ENCODE assay signal across 1 cellular context in genomic region chr4:176319704-176320339, GRCh38.
A peak's percentile ranks its signal among the peaks of the same experiment; 100 is the strongest.
TF ChIP-seq lines count a peak whose summit lies in the region.

Gene SPCS3, plus strand, starts transcription at chr4:176319966. Its CDS starts 111 bp downstream, at chr4:176320077.

TF ChIP-seq in HepG2, 621 proteins besides CTCF, POLR2A, EP300 and RAD21 (continued from another document and continues in another):
- TF ChIP-seq ZNF672 (CRISPR knock-in tag; IDR thresholded peaks at IDR 0.05) (no peak), ZNF740 (CRISPR knock-in tag; IDR thresholded peaks at IDR 0.05) (no peak), ZNF749 (CRISPR knock-in tag; IDR thresholded peaks at IDR 0.05; ENCODE audit: borderline replicate concordance) (no peak), JDP2 (CRISPR knock-in tag; IDR thresholded peaks at IDR 0.05; ENCODE audit: borderline replicate concordance) (no peak), ZNF3 (CRISPR knock-in tag; IDR thresholded peaks at IDR 0.05) (no peak), ZNF562 (CRISPR knock-in tag; IDR thresholded peaks at IDR 0.05; ENCODE audit: borderline replicate concordance) (no peak), ELF3 (CRISPR knock-in tag; IDR thresholded peaks at IDR 0.05) (peak; percentile 63; the same call in 1 of the 2 replicates), ZKSCAN5 (CRISPR knock-in tag; IDR thresholded peaks at IDR 0.05) (no peak), KDM5B (CRISPR knock-in tag; IDR thresholded peaks at IDR 0.05; ENCODE audit: borderline replicate concordance) (peak; percentile 22; the same call in 1 of the 2 replicates), ZNF674 (CRISPR knock-in tag; IDR thresholded peaks at IDR 0.05; ENCODE audit: low read depth) (no peak), ZNF503 (CRISPR knock-in tag; IDR thresholded peaks at IDR 0.05) (no peak), ZNF7 (CRISPR knock-in tag; IDR thresholded peaks at IDR 0.05) (no peak), AGO2 (optimal IDR thresholded peaks at IDR 0.05; ENCODE audit: low read depth, low read length) (peak; percentile 77), ZNF296 (CRISPR knock-in tag; conservative IDR thresholded peaks at IDR 0.05) (no peak), ZBTB2 (CRISPR knock-in tag; IDR thresholded peaks at IDR 0.05; ENCODE audit: low read depth) (peak; percentile 71), PHF21A (CRISPR knock-in tag; IDR thresholded peaks at IDR 0.05) (peak; percentile 42; the same call in 1 of the 2 replicates), PLRG1 (conservative IDR thresholded peaks at IDR 0.05) (no peak), ZNF605 (CRISPR knock-in tag; IDR thresholded peaks at IDR 0.05) (no peak), TARDBP (CRISPR knock-in tag; IDR thresholded peaks at IDR 0.05) (no peak), ZNF281 (CRISPR knock-in tag; IDR thresholded peaks at IDR 0.05; ENCODE audit: borderline replicate concordance) (no peak), ZNF691 (CRISPR knock-in tag; IDR thresholded peaks at IDR 0.05; ENCODE audit: borderline replicate concordance, low read depth) (peak; percentile 70; the same call in 1 of the 2 replicates), ZUFSP (CRISPR knock-in tag; IDR thresholded peaks at IDR 0.05; ENCODE audit: borderline replicate concordance) (no peak), ZNF17 (CRISPR knock-in tag; IDR thresholded peaks at IDR 0.05) (no peak), ZNF784 (CRISPR knock-in tag; IDR thresholded peaks at IDR 0.05; ENCODE audit: borderline replicate concordance) (peak; percentile 24; the same call in 1 of the 2 replicates), SP5 (CRISPR knock-in tag; IDR thresholded peaks at IDR 0.05; ENCODE audit: borderline replicate concordance, low read depth) (peak; percentile 40), SRSF4 (IDR thresholded peaks at IDR 0.05; ENCODE audit: low read depth, low read length, poor library complexity, severe bottlenecking) (no peak), CEBPB (IDR thresholded peaks at IDR 0.05; ENCODE audit: borderline replicate concordance, low read depth, low read length) (no peak), MED13 (CRISPR knock-in tag; IDR thresholded peaks at IDR 0.05) (no peak), ZC3H13 (CRISPR knock-in tag; IDR thresholded peaks at IDR 0.05) (peak; percentile 56; the same call in 1 of the 2 replicates), E2F5 (CRISPR knock-in tag; conservative IDR thresholded peaks at IDR 0.05) (no peak), NFIB (CRISPR knock-in tag; IDR thresholded peaks at IDR 0.05; ENCODE audit: borderline replicate concordance) (no peak), CEBPG (CRISPR knock-in tag; IDR thresholded peaks at IDR 0.05) (no peak), GPN1 (CRISPR knock-in tag; IDR thresholded peaks at IDR 0.05; ENCODE audit: borderline replicate concordance) (no peak), REPIN1 (CRISPR knock-in tag; IDR thresholded peaks at IDR 0.05; ENCODE audit: borderline replicate concordance, low read depth) (no peak), LRRFIP1 (CRISPR knock-in tag; conservative IDR thresholded peaks at IDR 0.05) (no peak), ZNF30 (CRISPR knock-in tag; IDR thresholded peaks at IDR 0.05) (no peak), FOXP4 (CRISPR knock-in tag; IDR thresholded peaks at IDR 0.05) (no peak), REST (IDR thresholded peaks at IDR 0.05; ENCODE audit: borderline replicate concordance in 1 of 2, low read depth in 1 of 2, low read length in 2 of 2) (0 out of 4 replicates have a peak, but pooled peaks of 1 of the 2 experiments have one; percentile 23), NPAS2 (CRISPR knock-in tag; IDR thresholded peaks at IDR 0.05; ENCODE audit: borderline replicate concordance) (no peak), TMF1 (CRISPR knock-in tag; IDR thresholded peaks at IDR 0.05; ENCODE audit: low read depth) (peak; percentile 30; the same call in 1 of the 2 replicates), SCMH1 (CRISPR knock-in tag; IDR thresholded peaks at IDR 0.05; ENCODE audit: borderline replicate concordance) (no peak), TBX3 (IDR thresholded peaks at IDR 0.05; ENCODE audit: borderline replicate concordance) (no peak), ZNF678 (CRISPR knock-in tag; IDR thresholded peaks at IDR 0.05) (no peak), ZNF724P (CRISPR knock-in tag; IDR thresholded peaks at IDR 0.05; ENCODE audit: borderline replicate concordance) (no peak), MXD4 (CRISPR knock-in tag; IDR thresholded peaks at IDR 0.05) (no peak)
